ENCODE assay signal across 7 cellular contexts in genomic region chr17:64927444-64927843, GRCh38. TPM values are rescaled to one million over a fixed set of nuclear protein-coding genes. Genes with fewer than 3 reads are reported as not detected.
A peak's percentile ranks its signal among the peaks of the same experiment; 100 is the strongest.
DNase-seq lines count a peak whose midpoint lies in the region; ATAC-seq, FAIRE-seq and TF ChIP-seq lines count a peak whose summit lies in the region.
"Not testable (repeated sequence)": the region's sequence is repeated elsewhere in the genome, so short reads cannot be mapped to it uniquely, and the experiment has no call there.

No MANE protein-coding gene starts in this region.

- H3K4me1 ChIP-seq in heart right ventricle: peaks cover 0 to 12% (median 0%) of the 10 kb centered on the region in 9 donors

- DNase-seq in GM12865 (ENCODE audit: low read depth) (peak; percentile 77), NCI-H524 (lab: John Stamatoyannopoulos, UW) (peak; percentile 74 to 75), astrocyte of the hippocampus (ENCODE audit: low read depth, low spot score) (peak; percentile 70), heart right ventricle (peak in 1 of 2 donors; percentile 76), progenitor cell of endocrine pancreas (ENCODE audit: low spot score, unreplicated experiment) (peak; percentile 43)

- peak; percentile 52 for ATAC-seq in HG03558 (IDR thresholded peaks at IDR 0.05; ENCODE audit: extremely low read depth, unreplicated experiment)
- peak in 7 of 8 donors; percentile 67 to 82 (median 71) for ATAC-seq in heart right ventricle

- not testable (repeated sequence) for H3K4me1 Mint-ChIP-seq in progenitor cell of endocrine pancreas (ENCODE audit: low read depth)

- H3K27me3 ChIP-seq in heart right ventricle: not testable (repeated sequence)

- H3K27me3 Mint-ChIP-seq in progenitor cell of endocrine pancreas: not testable (repeated sequence)

- TF ChIP-seq CTCF in GM12865 (IDR thresholded peaks at IDR 0.05; ENCODE audit: insufficient read depth, low read depth, low read length, missing control alignments): peak; percentile 36
- TF ChIP-seq CTCF in heart right ventricle (IDR thresholded peaks at IDR 0.05): peak; percentile 50 to 75 (median 64)
- TF ChIP-seq CTCF in progenitor cell of endocrine pancreas (IDR thresholded peaks at IDR 0.05; ENCODE audit: unreplicated experiment): peak; percentile 67

- H3K9me3 Mint-ChIP-seq in progenitor cell of endocrine pancreas (ENCODE audit: low read depth): not testable (repeated sequence)

- not testable (repeated sequence) for H3K4me3 Mint-ChIP-seq in progenitor cell of endocrine pancreas (ENCODE audit: low read depth)

- not testable (repeated sequence) for H3K27ac ChIP-seq in heart right ventricle

- not testable (repeated sequence) for H3K36me3 Mint-ChIP-seq in progenitor cell of endocrine pancreas (ENCODE audit: insufficient read depth)

- H3K27ac Mint-ChIP-seq in progenitor cell of endocrine pancreas: not testable (repeated sequence)

- not testable (repeated sequence) for H3K36me3 ChIP-seq in heart right ventricle

- H3K4me3 ChIP-seq in GM12865 (ENCODE audit: low read depth, low read length); heart right ventricle: not testable (repeated sequence)

- H3K9me3 ChIP-seq in heart right ventricle: not testable (repeated sequence)

- 0% methylated on average over 2 of the region's 2 CpGs for WGBS in heart right ventricle, 2 donors

- FAIRE-seq in TTC549 (lab: Jason Lieb, UNC): peak; percentile 13

- intact Hi-C loops in heart right ventricle (cut with DNase I): loop anchor here in 3 of 10 donors (5.0 to 10.0 kb wide), 2 partner anchors 35 to 267 kb away; no protein-coding TSS in a partner anchor

RNA-seq across cellular contexts. Expression of gene LRRC37A3, which starts 8.2 kb away (rescaled TPM):
- total RNA-seq in heart right ventricle (1 to 10 TPM; 1.2 to 5.9 (median 3.8) TPM), progenitor cell of endocrine pancreas (27.5 and 40.6 TPM in 2 replicates)
- 1 to 10 TPM; 1.0 to 3.4 TPM for polyA plus RNA-seq in heart right ventricle
